8 cellular contexts compared by ENCODE assay signal in the genomic region with DNA sequence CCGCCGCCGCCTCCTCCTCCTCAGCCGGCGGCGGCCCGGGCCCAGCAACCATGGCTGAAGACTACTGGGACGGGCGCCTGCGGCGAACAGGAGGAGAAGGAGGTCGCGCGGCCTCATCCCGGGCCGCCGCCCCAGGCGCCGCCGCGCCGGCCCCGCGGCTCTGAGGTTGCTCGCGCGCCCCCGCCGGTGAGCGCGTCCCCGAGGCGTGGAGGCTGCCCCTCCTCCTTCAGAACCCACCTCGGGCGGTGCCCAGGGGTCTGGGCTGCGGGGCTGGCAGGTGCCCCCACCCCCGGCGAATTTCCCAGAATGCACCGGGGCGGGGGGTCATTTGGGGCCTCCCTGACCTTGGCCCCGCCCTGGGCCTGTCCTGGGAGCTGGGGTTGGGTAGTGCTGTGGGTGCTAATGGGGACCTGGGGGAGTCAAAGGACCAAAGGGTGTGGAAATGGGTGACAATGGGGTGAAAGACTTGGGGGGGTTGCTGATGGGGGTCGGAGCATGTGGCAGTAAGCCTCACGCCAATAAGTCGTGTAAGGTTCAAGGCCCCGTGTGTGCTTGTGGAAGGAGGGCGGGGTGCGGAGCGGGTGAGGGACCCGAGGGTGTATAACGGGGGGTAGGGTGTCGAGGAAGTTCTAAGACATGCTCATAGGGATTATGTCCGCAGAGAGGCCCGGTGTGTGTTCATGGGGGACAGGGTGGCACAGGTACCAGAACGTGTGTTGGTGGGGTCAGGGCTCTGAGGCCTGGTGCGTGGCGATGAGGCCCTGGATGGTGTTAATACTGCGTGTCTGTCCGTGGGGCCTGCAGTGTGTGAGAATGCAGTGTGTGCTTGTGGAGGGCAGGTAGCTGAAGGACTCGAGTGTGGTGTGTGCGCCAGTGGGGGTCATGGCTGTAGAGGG. TPM values are rescaled to one million over a fixed set of nuclear protein-coding genes. Genes with fewer than 3 reads are reported as not detected.
DNase-seq lines count a peak whose midpoint lies in the region; TF ChIP-seq lines count a peak whose summit lies in the region.

No MANE protein-coding gene starts in this region.

- intact Hi-C loops in ascending aorta (cut with DNase I) = loop anchor here (1.0 to 5.0 kb wide), 2 partner anchors 14 to 143 kb away; a partner anchor contains a TSS

- TF ChIP-seq CTCF in ascending aorta (IDR thresholded peaks at IDR 0.05) = no peak

- H3K27ac ChIP-seq in ascending aorta = peak overlapping the region; percentile 95 to 97

- H3K27me3 ChIP-seq in ascending aorta (no peaks in the 10 kb centered on the region), iPS-15b (ENCODE audit: control insufficient read depth, insufficient read depth, low read length) (no peaks in the 10 kb centered on the region)

- peak overlapping the region; percentile 87 to 92 for H3K4me3 ChIP-seq in ascending aorta
- peak overlapping the region; percentile 100 for H3K4me3 ChIP-seq in iPS-15b (ENCODE audit: low read depth, low read length)

- DNase-seq in NCI-H146 (lab: John Stamatoyannopoulos, UW) (peak; percentile 44), NCI-H146 treated with DMSO at 0.1 percent for 48 hours (lab: John Stamatoyannopoulos, UW; ENCODE audit: unreplicated experiment) (no peak), SK-N-DZ (ENCODE audit: low spot score) (peak; percentile 41), ascending aorta (ENCODE audit: low spot score in 2 of 2) (peak in 1 of 2 donors; percentile 73), NCI-H446 treated with DMSO at 0.1 percent for 48 hours (lab: John Stamatoyannopoulos, UW) (no peak), NCI-H2171 treated with DMSO at 0.1 percent for 48 hours (lab: John Stamatoyannopoulos, UW) (no peak)
- peak; percentile 47 for DNase-seq in stimulated activated CD4-positive, alpha-beta T cell treated with anti-CD3 and anti-CD28 coated beads, Interleukin-12 subunit alpha, Interleukin-12 subunit beta, amount 100 ng/mL, for 4 hours

- H3K4me1 ChIP-seq in ascending aorta (peaks cover 3 to 14% of the 10 kb centered on the region in 2 donors), iPS-15b (ENCODE audit: control insufficient read depth, insufficient read depth, low read length) (peaks cover 17% of the 10 kb centered on the region)

- H3K9me3 ChIP-seq in ascending aorta (no peaks in the 10 kb centered on the region), iPS-15b (ENCODE audit: control insufficient read depth, insufficient read depth, low read length) (no peaks in the 10 kb centered on the region)

- H3K9ac ChIP-seq in iPS-15b (ENCODE audit: low read depth, low read length) = peak overlapping the region; percentile 100

- peaks cover 28 to 31% of the 10 kb centered on the region in 2 donors for H3K36me3 ChIP-seq in ascending aorta
- peaks cover 44% of the 10 kb centered on the region for H3K36me3 ChIP-seq in iPS-15b (ENCODE audit: control insufficient read depth, insufficient read depth, low read length)

RNA-seq across cellular contexts. Expression of a gene that starts 0.7 kb away (rescaled TPM):
- polyA plus RNA-seq in SK-N-DZ (2014; cell fraction: cytosol; rRNA removed) = 80.1 and 95.4 TPM in 2 replicates
- polyA plus RNA-seq in SK-N-DZ (2014; cell fraction: nucleus; rRNA removed) = 186 and 231 TPM in 2 replicates
- total RNA-seq in ascending aorta = 87.4 TPM

RNA-seq across cellular contexts. Expression of a gene that starts 13.6 kb away (rescaled TPM):
- 75.5 and 78.1 TPM in 2 replicates for polyA plus RNA-seq in SK-N-DZ (2014; cell fraction: cytosol; rRNA removed)
- 106 and 131 TPM in 2 replicates for polyA plus RNA-seq in SK-N-DZ (2014; cell fraction: nucleus; rRNA removed)
- total RNA-seq in ascending aorta = 104 TPM

RNA-seq across cellular contexts. Expression of a gene that starts 25.5 kb away (rescaled TPM):
- polyA plus RNA-seq in SK-N-DZ (2014; cell fraction: cytosol; rRNA removed) = 199 and 202 TPM in 2 replicates
- polyA plus RNA-seq in SK-N-DZ (2014; cell fraction: nucleus; rRNA removed) = 118 and 153 TPM in 2 replicates
- total RNA-seq in ascending aorta = 162 TPM

Comparison
In these comparisons a context has a peak if more than half of its experiments do, and no peak if none do; other contexts are left out.
1. DNase-seq: peak in NCI-H146 (single experiment), SK-N-DZ (single experiment) and stimulated activated CD4-positive, alpha-beta T cell treated with anti-CD3 and anti-CD28 coated beads, Interleukin-12 subunit alpha, Interleukin-12 subunit beta, amount 100 ng/mL, for 4 hours (single experiment); none in NCI-H146 treated with DMSO at 0.1 percent for 48 hours (single experiment), NCI-H446 treated with DMSO at 0.1 percent for 48 hours (single experiment) and NCI-H2171 treated with DMSO at 0.1 percent for 48 hours (single experiment).